11 cellular contexts compared by ENCODE assay signal in genomic region chr2:150619607-150620330, GRCh38.
DNase-seq lines count a peak whose midpoint lies in the region; ATAC-seq and TF ChIP-seq lines count a peak whose summit lies in the region.
"Had no signal": no experiment of that assay in that cellular context is flagged by ENCODE, and none has a peak within 500 bp of the region (broad histone marks: within the 10 kb centered on the region; RNA-seq: fewer than 3 reads in every experiment).

No MANE protein-coding gene starts in this region.

- H3K36me3 Mint-ChIP-seq in HFFc6 (ENCODE audit: low read depth) = peaks cover 10% of the 10 kb centered on the region

- no peaks in the 10 kb centered on the region for H3K9me3 Mint-ChIP-seq in HFFc6

- TF ChIP-seq CTCF in HFFc6 (IDR thresholded peaks at IDR 0.05) = no peak; the same call in 1 of the 2 replicates
- no peak for TF ChIP-seq CTCF in cardiac fibroblast (IDR thresholded peaks at IDR 0.05; ENCODE audit: low read depth, low read length)
- no peak for TF ChIP-seq CTCF in tibial nerve (IDR thresholded peaks at IDR 0.05)
- TF ChIP-seq CTCF in suprapubic skin (IDR thresholded peaks at IDR 0.05) = no peak

- H3K4me1 Mint-ChIP-seq in HFFc6 (ENCODE audit: low read depth) = peaks cover 71% of the 10 kb centered on the region

- DNase-seq in HFFc6 = peak; percentile 69
- DNase-seq in cardiac fibroblast (ENCODE audit: low read depth in 2 of 2) = peak; percentile 71 to 86
- DNase-seq in iris pigment epithelial cell (ENCODE audit: low read depth) = peak; percentile 88
- no peak for DNase-seq in tibial nerve (ENCODE audit: low spot score in 2 of 2)
- DNase-seq in GF-D8 (lab: John Stamatoyannopoulos, UW) = no peak
- DNase-seq in suprapubic skin (ENCODE audit: low spot score in 2 of 2) = no peak
- DNase-seq: anterior cingulate cortex, NCI-H2171 had no signal

- H3K4me3 ChIP-seq in cardiac fibroblast (replicated peaks in 1 of 2; ENCODE audit: low read depth in 2 of 2, low read length in 2 of 2) = no peak overlapping the region
- no peak overlapping the region for H3K4me3 ChIP-seq in tibial nerve
- H3K4me3 ChIP-seq in suprapubic skin = no peak overlapping the region

- peak overlapping the region; percentile 92 for H3K27ac Mint-ChIP-seq in HFFc6

- H3K27me3 ChIP-seq in tibial nerve = no peaks in the 10 kb centered on the region
- no peaks in the 10 kb centered on the region for H3K27me3 ChIP-seq in suprapubic skin

- 38 to 39% methylated on average over 5 of the region's 5 CpGs for WGBS in tibial nerve, 2 donors
- 44% methylated on average over 5 of the region's 5 CpGs for WGBS in suprapubic skin

- TF ChIP-seq POLR2A in tibial nerve (IDR thresholded peaks at IDR 0.05) (no peak), suprapubic skin (IDR thresholded peaks at IDR 0.05) (no peak)

- H3K36me3 ChIP-seq in tibial nerve = no peaks in the 10 kb centered on the region
- H3K36me3 ChIP-seq in suprapubic skin = no peaks in the 10 kb centered on the region

- peak in 1 of 2 donors; percentile 55 for TF ChIP-seq EP300 in tibial nerve (IDR thresholded peaks at IDR 0.05)
- TF ChIP-seq EP300 in suprapubic skin (IDR thresholded peaks at IDR 0.05) = no peak

- peaks cover 3% of the 10 kb centered on the region; the same call in 1 of the 2 replicates for H3K27me3 Mint-ChIP-seq in HFFc6 (ENCODE audit: insufficient read depth)

- H3K27ac ChIP-seq in tibial nerve = peak overlapping the region in 3 of 4 donors; percentile 46 to 58 (median 56)
- H3K27ac ChIP-seq in suprapubic skin = no peak overlapping the region

- ATAC-seq in GM21423 (IDR thresholded peaks at IDR 0.05; ENCODE audit: unreplicated experiment) (no peak), HG02642 (IDR thresholded peaks at IDR 0.05; ENCODE audit: poor library complexity, unreplicated experiment) (no peak)

- H3K4me3 Mint-ChIP-seq in HFFc6 = peak overlapping the region; percentile 40
- H3K4me3 Mint-ChIP-seq: neural crest cell had no signal

- H3K9me3 ChIP-seq in tibial nerve (no peaks in the 10 kb centered on the region), suprapubic skin (no peaks in the 10 kb centered on the region)

- H3K4me1 ChIP-seq in tibial nerve = peaks cover 3 to 39% (median 14%) of the 10 kb centered on the region in 4 donors
- H3K4me1 ChIP-seq in suprapubic skin = peaks cover 22% of the 10 kb centered on the region

Comparison
In these comparisons a context has a peak if more than half of its experiments do, and no peak if none do; other contexts are left out.
1. DNase-seq: peak in HFFc6 (single experiment), cardiac fibroblast (2 of 2) and iris pigment epithelial cell (single experiment); none in tibial nerve (0 of 2), GF-D8 (single experiment) and suprapubic skin (0 of 2).